ENCODE assay signal across 1 cellular context in genomic region chr7:55065511-55066229, GRCh38.
TF ChIP-seq lines count a peak whose summit lies in the region.

No MANE protein-coding gene starts in this region.

TF ChIP-seq in HEK293, 187 proteins besides CTCF, POLR2A, EP300 and RAD21 (continued from another document):
- TF ChIP-seq ZNF785 (tag by site-specific recombination; IDR thresholded peaks at IDR 0.05) (no peak), ZBTB48 (tag by site-specific recombination; IDR thresholded peaks at IDR 0.05) (peak; percentile 26; the same call in 1 of the 2 replicates), WT1 (tag by site-specific recombination; IDR thresholded peaks at IDR 0.05) (0 out of 2 replicates have a peak, but pooled peaks have one; percentile 17), PRDM1 (tag by site-specific recombination; IDR thresholded peaks at IDR 0.05) (peak; percentile 69)
- TF ChIP-seq, protein P1, sequence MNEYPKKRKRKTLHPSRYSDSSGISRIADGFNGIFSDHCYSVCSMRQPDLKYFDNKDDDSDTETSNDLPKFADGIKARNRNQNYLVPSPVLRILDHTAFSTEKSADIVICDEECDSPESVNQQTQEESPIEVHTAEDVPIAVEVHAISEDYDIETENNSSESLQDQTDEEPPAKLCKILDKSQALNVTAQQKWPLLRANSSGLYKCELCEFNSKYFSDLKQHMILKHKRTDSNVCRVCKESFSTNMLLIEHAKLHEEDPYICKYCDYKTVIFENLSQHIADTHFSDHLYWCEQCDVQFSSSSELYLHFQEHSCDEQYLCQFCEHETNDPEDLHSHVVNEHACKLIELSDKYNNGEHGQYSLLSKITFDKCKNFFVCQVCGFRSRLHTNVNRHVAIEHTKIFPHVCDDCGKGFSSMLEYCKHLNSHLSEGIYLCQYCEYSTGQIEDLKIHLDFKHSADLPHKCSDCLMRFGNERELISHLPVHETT (tag by site-specific recombination; IDR thresholded peaks at IDR 0.05) = peak; percentile 50
